In the genomic region with DNA sequence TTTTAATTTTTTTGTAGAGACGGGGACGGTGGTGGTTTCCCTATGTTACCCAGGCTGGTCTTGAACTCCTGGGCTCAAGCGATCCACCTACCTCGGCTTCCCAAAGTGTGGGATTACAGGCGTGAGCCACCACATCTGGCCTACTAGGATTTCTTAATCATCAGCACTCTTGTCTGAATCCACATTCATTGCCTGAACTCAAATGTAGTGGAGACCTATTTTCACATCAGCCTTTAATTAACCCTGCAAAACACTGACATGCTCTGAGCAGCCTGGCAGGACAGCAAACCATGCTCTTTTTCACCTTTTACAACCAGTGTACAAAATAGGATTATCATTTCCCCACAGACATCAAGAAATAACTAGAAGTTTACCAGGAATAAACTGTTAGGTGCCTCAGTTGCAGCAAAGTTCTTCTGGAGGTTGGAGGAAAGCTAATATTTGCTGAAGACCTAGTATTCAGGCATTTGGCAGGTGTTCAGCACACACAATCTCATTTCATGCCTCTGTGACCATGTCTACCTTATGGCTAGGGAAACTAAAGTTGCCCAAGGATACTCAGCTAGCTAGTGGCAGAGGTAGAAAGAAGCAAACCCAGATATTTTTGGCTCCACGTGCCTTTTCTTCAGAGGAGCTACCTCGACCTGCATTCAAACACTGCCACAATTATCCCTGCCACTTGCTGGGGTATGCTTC, we compare ENCODE assay signal across 1 cellular context.
TF ChIP-seq lines count a peak whose summit lies in the region.

No MANE protein-coding gene starts in this region.

TF ChIP-seq in K562, 482 proteins besides CTCF, POLR2A, EP300 and RAD21 (continued from another document):
- TF ChIP-seq, protein P1, sequence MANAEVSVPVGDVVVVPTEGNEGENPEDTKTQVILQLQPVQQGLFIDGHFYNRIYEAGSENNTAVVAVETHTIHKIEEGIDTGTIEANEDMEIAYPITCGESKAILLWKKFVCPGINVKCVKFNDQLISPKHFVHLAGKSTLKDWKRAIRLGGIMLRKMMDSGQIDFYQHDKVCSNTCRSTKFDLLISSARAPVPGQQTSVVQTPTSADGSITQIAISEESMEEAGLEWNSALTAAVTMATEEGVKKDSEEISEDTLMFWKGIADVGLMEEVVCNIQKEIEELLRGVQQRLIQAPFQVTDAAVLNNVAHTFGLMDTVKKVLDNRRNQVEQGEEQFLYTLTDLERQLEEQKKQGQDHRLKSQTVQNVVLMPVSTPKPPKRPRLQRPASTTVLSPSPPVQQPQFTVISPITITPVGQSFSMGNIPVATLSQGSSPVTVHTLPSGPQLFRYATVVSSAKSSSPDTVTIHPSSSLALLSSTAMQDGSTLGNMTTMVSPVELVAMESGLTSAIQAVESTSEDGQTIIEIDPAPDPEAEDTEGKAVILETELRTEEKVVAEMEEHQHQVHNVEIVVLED (CRISPR knock-in tag; IDR thresholded peaks at IDR 0.05): no peak
- TF ChIP-seq CCNT2 (IDR thresholded peaks at IDR 0.05; ENCODE audit: borderline replicate concordance, extremely low read depth, insufficient read length, low read depth, low read length) (no peak), EHMT2 (IDR thresholded peaks at IDR 0.05) (no peak), ZNF766 (CRISPR knock-in tag; conservative IDR thresholded peaks at IDR 0.05) (no peak), GATA2 (CRISPR knock-in tag; IDR thresholded peaks at IDR 0.05) (no peak), ZNF274 (IDR thresholded peaks at IDR 0.05; ENCODE audit: borderline replicate concordance, low read depth, low read length) (no peak), RBM25 (IDR thresholded peaks at IDR 0.05; ENCODE audit: low read depth, low read length, severe bottlenecking) (no peak), DPF2 (IDR thresholded peaks at IDR 0.05) (no peak), TAF1 (IDR thresholded peaks at IDR 0.05; ENCODE audit: control insufficient read depth, extremely low read depth, insufficient read depth, low read length, severe bottlenecking) (no peak)
